In the genomic region with DNA sequence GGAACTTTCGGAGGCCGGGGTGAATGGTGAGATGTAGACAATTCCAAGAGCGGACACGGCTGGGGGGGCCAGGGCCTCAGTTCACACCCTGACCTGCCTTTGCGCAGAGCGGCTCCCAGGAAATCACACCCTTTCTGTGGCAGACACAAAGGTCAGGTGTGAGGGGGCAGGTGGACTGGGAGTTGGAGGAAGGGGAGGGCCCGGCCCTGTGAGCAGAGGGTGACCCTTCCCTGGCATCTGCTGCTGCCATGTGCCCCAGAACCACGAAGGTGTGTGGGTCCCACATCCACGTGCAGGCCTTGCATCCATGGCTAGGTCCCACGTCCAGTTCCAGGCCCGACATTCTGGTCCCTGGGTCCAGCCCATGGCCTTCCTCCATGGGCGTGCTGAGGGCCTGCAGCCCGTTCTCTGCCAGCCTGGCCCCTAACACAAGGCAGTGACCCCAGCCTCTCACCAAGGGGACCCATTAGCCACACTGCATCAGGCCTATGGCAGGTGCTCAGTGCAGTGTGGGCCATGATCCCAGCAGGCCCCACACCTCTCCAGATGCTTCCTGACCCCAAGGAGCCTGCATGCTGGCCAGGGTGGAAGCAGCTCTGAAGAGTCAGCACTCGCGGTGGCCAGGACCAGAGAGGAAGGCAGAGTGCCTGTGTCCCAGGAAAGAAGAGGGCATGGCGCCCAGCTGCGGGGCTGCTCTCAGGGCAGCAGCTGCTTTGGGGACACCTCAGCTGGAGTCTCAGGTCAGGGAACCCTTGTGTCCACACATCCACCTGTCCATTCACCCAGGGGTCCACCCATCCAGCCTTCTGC, we compare ENCODE assay signal across 23 cellular contexts. TPM values are rescaled to one million over a fixed set of nuclear protein-coding genes. Genes with fewer than 3 reads are reported as not detected.
DNase-seq lines count a peak whose midpoint lies in the region; ATAC-seq, FAIRE-seq and TF ChIP-seq lines count a peak whose summit lies in the region.
"Had no signal": no experiment of that assay in that cellular context is flagged by ENCODE, and none has a peak within 500 bp of the region (broad histone marks: within the 10 kb centered on the region; RNA-seq: fewer than 3 reads in every experiment).

No MANE protein-coding gene starts in this region.

- H4K5ac ChIP-seq in H1 (ENCODE audit: insufficient read length, low read depth, low read length): no peak overlapping the region

- H3K4ac ChIP-seq in H1 (replicated peaks; ENCODE audit: insufficient read length, low read depth, low read length): no peak overlapping the region

- no peak overlapping the region for H3K14ac ChIP-seq in H1 (ENCODE audit: insufficient read length)

- no peaks in the 10 kb centered on the region for H3K9me3 ChIP-seq in CD4-positive, alpha-beta T cell (ENCODE audit: control insufficient read depth, low read length)
- H3K9me3 ChIP-seq in H1 (ENCODE audit: insufficient read depth in 2 of 2, low read depth in 1 of 2, low read length in 1 of 2): no peaks in the 10 kb centered on the region
- H3K9me3 ChIP-seq: BE2C had no signal

- H3K9me3 Mint-ChIP-seq in CD4-positive, alpha-beta T cell: no peaks in the 10 kb centered on the region
- H3K9me3 Mint-ChIP-seq in stimulated activated memory B cell treated with anti-CD40 and anti-IgM and Interleukin-4, amounts not matched to agents 10 μg/mL and 1 μg/mL and 100 μg/mL, for 72 hours: peaks cover 3% of the 10 kb centered on the region
- H3K9me3 Mint-ChIP-seq: HFFc6 had no signal

- H3K36me3 ChIP-seq in H1 (ENCODE audit: control insufficient read depth in 2 of 4, insufficient read depth in 4 of 4, low read length in 3 of 4) (no peaks in the 10 kb centered on the region), brain microvascular endothelial cell (replicated peaks) (no peaks in the 10 kb centered on the region)
- H3K36me3 ChIP-seq: BE2C had no signal

- no peak overlapping the region for H4K8ac ChIP-seq in H1 (ENCODE audit: extremely low read depth, insufficient read depth, low read length)

- H4K20me1 ChIP-seq in H1 (replicated peaks in 1 of 2; ENCODE audit: control insufficient read depth in 1 of 2, insufficient read depth in 2 of 2, low read length in 2 of 2): peaks cover 0 to 2% of the 10 kb centered on the region in 2 experiments

- H3K4me1 Mint-ChIP-seq in CD4-positive, alpha-beta T cell (ENCODE audit: low read depth): peaks cover 6% of the 10 kb centered on the region
- H3K4me1 Mint-ChIP-seq in stimulated activated memory B cell treated with anti-CD40 and anti-IgM and Interleukin-4, amounts not matched to agents 10 μg/mL and 1 μg/mL and 100 μg/mL, for 72 hours: peaks cover 27% of the 10 kb centered on the region

- POLR2A ChIA-PET in CD4-positive, alpha-beta T cell (lab: Charles Lee): interaction anchor here (1.4 to 2.4 kb wide), 2 partner anchors 18 to 19 kb away, joined by 4 to 13 read pairs; a partner anchor contains a TSS
- POLR2A ChIA-PET in RWPE1 (lab: Yijun Ruan, JAX; ENCODE audit: low non-redundant PET) (no interaction called here), H1 (lab: Charles Lee; ENCODE audit: partially characterized antibody) (no interaction called here)

- H3K4me1 ChIP-seq in H1 (replicated peaks in 1 of 4; ENCODE audit: control insufficient read depth in 3 of 4, insufficient read depth in 4 of 4, low read length in 3 of 4): peaks cover 3 to 16% (median 9%) of the 10 kb centered on the region in 4 experiments

- no peak for TF ChIP-seq EP300 in H1 (IDR thresholded peaks at IDR 0.05; ENCODE audit: borderline replicate concordance in 1 of 2, low read depth in 2 of 2, low read length in 2 of 2)

- no peaks in the 10 kb centered on the region for H3K27me3 Mint-ChIP-seq in CD4-positive, alpha-beta T cell
- no peaks in the 10 kb centered on the region for H3K27me3 Mint-ChIP-seq in stimulated activated memory B cell treated with anti-CD40 and anti-IgM and Interleukin-4, amounts not matched to agents 10 μg/mL and 1 μg/mL and 100 μg/mL, for 72 hours
- H3K27me3 Mint-ChIP-seq: CD4-positive, CD25-positive, alpha-beta regulatory T cell had no signal

- H3K23ac ChIP-seq in H1 (ENCODE audit: insufficient read length): no peak overlapping the region

- no peak overlapping the region for H3K56ac ChIP-seq in H1 (replicated peaks; ENCODE audit: insufficient read length, low read depth, low read length)

- H2BK12ac ChIP-seq in H1 (ENCODE audit: low read depth, low read length): no peak overlapping the region

- no peak overlapping the region for H4K91ac ChIP-seq in H1 (replicated peaks; ENCODE audit: insufficient read length, low read length)

- no peak overlapping the region for H2BK120ac ChIP-seq in H1 (replicated peaks; ENCODE audit: low read depth, low read length)

- DNase-seq in CD4-positive, alpha-beta T cell: no peak
- DNase-seq in RWPE1 (ENCODE audit: low spot score): no peak
- no peak for DNase-seq in H1 (ENCODE audit: low read depth in 1 of 2, low spot score in 2 of 2)
- no peak for DNase-seq in stimulated activated CD4-positive, alpha-beta T cell treated with anti-CD3 and anti-CD28 coated beads, Interleukin-4, amount 100 ng/mL, for 1 hour
- DNase-seq in brain microvascular endothelial cell: no peak
- DNase-seq in hippocampal formation (lab: John Stamatoyannopoulos, UW): no peak
- DNase-seq: BE2C; C1 segment of cervical spinal cord; Caco-2; CD4-positive, CD25-positive, alpha-beta regulatory T cell; DMS153; DMS79; GDM1; H7; HFFc6 had no signal

- intact Hi-C loops in CD4-positive, alpha-beta T cell (cut with DNase I, micrococcal nuclease): no loop called here

- in situ Hi-C loops in brain microvascular endothelial cell (cut with HindIII; ENCODE audit: low pct_ligation_motif_present, low sequenced_read_pairs): no loop called here

- no peaks in the 10 kb centered on the region for H3K79me1 ChIP-seq in H1 (ENCODE audit: low read depth, low read length)

- WGBS in H1 (ENCODE audit: extremely low coverage in 1 of 2, insufficient coverage in 1 of 2, insufficient read length in 1 of 2, insufficient replicate concordance in 2 of 2, low coverage in 1 of 2, low lambda C conversion rate in 2 of 2, missing lambda C conversion rate in 1 of 2), 2 experiments: 92% methylated on average over 17 of the region's 17 CpGs; no CpG with 5 or more reads in 1 of the 2 experiments

- H3K18ac ChIP-seq in H1 (ENCODE audit: extremely low read depth, low read length): no peak overlapping the region

- no peaks in the 10 kb centered on the region for H3K27me3 ChIP-seq in CD4-positive, alpha-beta T cell (ENCODE audit: control insufficient read depth, insufficient read depth, low read length)
- no peaks in the 10 kb centered on the region; a peak in 1 of 7 replicates for H3K27me3 ChIP-seq in H1 (replicated peaks in 1 of 4; ENCODE audit: control insufficient read depth in 3 of 4, extremely low read depth in 1 of 4, insufficient read depth in 3 of 4, low read length in 3 of 4)
- H3K27me3 ChIP-seq in brain microvascular endothelial cell (replicated peaks): no peaks in the 10 kb centered on the region
- H3K27me3 ChIP-seq: BE2C had no signal

- H3K4me3 ChIP-seq in H1 (ENCODE audit: extremely low read depth in 1 of 4, insufficient read depth in 2 of 4, low read depth in 3 of 4, low read length in 4 of 4): no peak overlapping the region
- H3K4me3 ChIP-seq in brain microvascular endothelial cell (ENCODE audit: low read depth, low read length): no peak overlapping the region
- H3K4me3 ChIP-seq: GM23338, K562 had no signal

- no peak overlapping the region for H3K4me3 Mint-ChIP-seq in CD4-positive, alpha-beta T cell
- no peak overlapping the region for H3K4me3 Mint-ChIP-seq in stimulated activated memory B cell treated with anti-CD40 and anti-IgM and Interleukin-4, amounts not matched to agents 10 μg/mL and 1 μg/mL and 100 μg/mL, for 72 hours
- H3K4me3 Mint-ChIP-seq: GM23338, HFFc6 had no signal

- no peak overlapping the region for H2AFZ ChIP-seq in H1 (ENCODE audit: low read length)
- H2AFZ ChIP-seq: GM23338 had no signal

- H3K36me3 Mint-ChIP-seq in CD4-positive, alpha-beta T cell (ENCODE audit: low read depth): no peaks in the 10 kb centered on the region
- peaks cover 8% of the 10 kb centered on the region for H3K36me3 Mint-ChIP-seq in stimulated activated memory B cell treated with anti-CD40 and anti-IgM and Interleukin-4, amounts not matched to agents 10 μg/mL and 1 μg/mL and 100 μg/mL, for 72 hours
- H3K36me3 Mint-ChIP-seq: CD4-positive, CD25-positive, alpha-beta regulatory T cell had no signal

- H3K79me2 ChIP-seq in H1 (ENCODE audit: control insufficient read depth in 1 of 2, insufficient read depth in 2 of 2, low read length in 2 of 2): no peaks in the 10 kb centered on the region

- ATAC-seq in CD4-positive, alpha-beta T cell (ENCODE audit: poor library complexity): no peak
- no peak for ATAC-seq in stimulated activated memory B cell treated with anti-CD40 and anti-IgM and Interleukin-4, amounts not matched to agents 10 μg/mL and 1 μg/mL and 100 μg/mL, for 72 hours
- no peak for ATAC-seq in HG03095 (IDR thresholded peaks at IDR 0.05; ENCODE audit: unreplicated experiment)
- ATAC-seq: GM23338, HCT116, K562 had no signal

- H2BK15ac ChIP-seq in H1 (ENCODE audit: low read length): 0 out of 2 replicates have a peak overlapping the region, but pooled peaks have one; percentile 13

- 0 out of 2 replicates have a peak overlapping the region, but pooled peaks have one; percentile 82 for H2AK5ac ChIP-seq in H1 (ENCODE audit: low read depth, low read length)

- no peak for TF ChIP-seq RAD21 in H1 (IDR thresholded peaks at IDR 0.05 in 1 of 2, conservative IDR thresholded peaks at IDR 0.05 in 1 of 2; ENCODE audit: low read depth in 2 of 2, low read length in 2 of 2)

- no peak overlapping the region for H2BK5ac ChIP-seq in H1 (ENCODE audit: low read depth, low read length)

- no peak for FAIRE-seq in H1 (lab: Jason Lieb, UNC)
- FAIRE-seq: D721Med, GM12892, GM18507, K562 had no signal

- H3K9ac ChIP-seq in H1 (replicated peaks in 1 of 4; ENCODE audit: extremely low read depth in 1 of 4, low read depth in 3 of 4, low read length in 3 of 4): no peak overlapping the region

- 0 out of 2 replicates have a peak overlapping the region, but pooled peaks have one; percentile 13 for H2BK20ac ChIP-seq in H1 (ENCODE audit: low read length)

- H3K27ac Mint-ChIP-seq in CD4-positive, alpha-beta T cell: peak overlapping the region; percentile 63
- H3K27ac Mint-ChIP-seq in stimulated activated memory B cell treated with anti-CD40 and anti-IgM and Interleukin-4, amounts not matched to agents 10 μg/mL and 1 μg/mL and 100 μg/mL, for 72 hours: peak overlapping the region; percentile 52
- H3K27ac Mint-ChIP-seq: GM23338, HFFc6 had no signal

- no peak overlapping the region for H3K27ac ChIP-seq in CD4-positive, alpha-beta T cell (ENCODE audit: low read depth, low read length)
- peak overlapping the region; percentile 12; the same call in 1 of the 2 replicates for H3K27ac ChIP-seq in RWPE1
- H3K27ac ChIP-seq in H1 (ENCODE audit: low read depth, low read length): no peak overlapping the region
- H3K27ac ChIP-seq in brain microvascular endothelial cell: no peak overlapping the region

- CTCF ChIA-PET in CD4-positive, alpha-beta T cell (lab: Charles Lee): no interaction called here
- CTCF ChIA-PET in RWPE1 (lab: Yijun Ruan, JAX): no interaction called here
- CTCF ChIA-PET in H1 (lab: Charles Lee; ENCODE audit: partially characterized antibody): no interaction called here

- peaks cover 3% of the 10 kb centered on the region; the same call in 1 of the 2 replicates for H3K23me2 ChIP-seq in H1 (ENCODE audit: low read depth, low read length)

- no peak for TF ChIP-seq POLR2A in H1 (IDR thresholded peaks at IDR 0.05; ENCODE audit: control extremely low read depth in 1 of 2, low read depth in 2 of 2, low read length in 2 of 2)

- H3K4me2 ChIP-seq in H1 (ENCODE audit: insufficient read depth in 1 of 2, low read depth in 2 of 2, low read length in 2 of 2): no peak overlapping the region
- H3K4me2 ChIP-seq: GM23338 had no signal

- no peak for TF ChIP-seq CTCF in CD4-positive, alpha-beta T cell (IDR thresholded peaks at IDR 0.05)
- TF ChIP-seq CTCF in RWPE1 (conservative IDR thresholded peaks at IDR 0.05; ENCODE audit: low read depth) (no peak), H1 (IDR thresholded peaks at IDR 0.05; ENCODE audit: control extremely low read depth in 1 of 3, insufficient read depth in 1 of 3, low read depth in 1 of 3, low read length in 3 of 3) (no peak), brain microvascular endothelial cell (IDR thresholded peaks at IDR 0.05; ENCODE audit: low read depth, low read length, missing control alignments) (no peak)

RNA-seq across cellular contexts. Expression of a gene that starts 18.9 kb away (rescaled TPM):
- total RNA-seq in CD4-positive, alpha-beta T cell: 100 to 1,000 TPM; 224 to 230 TPM
- total RNA-seq in H1 (2021; fragmentation: NEBNext Ultra II Directional; extraction: Animal tissue kit (Norgen Biotek cat#: 25700)): 30.0 and 31.2 TPM in 2 replicates
- polyA plus RNA-seq in H1 (2011; rRNA removed): 22.6 and 40.2 TPM in 2 replicates
- polyA plus RNA-seq in H1 (2011; cell fraction: cytosol; rRNA removed): 20.5 TPM
- polyA plus RNA-seq in H1 (2011; cell fraction: nucleus; rRNA removed): 43.4 TPM
- polyA plus RNA-seq in H1 (2012, experiment 1 of 2): 16.0 to 28.8 TPM (median 24.5 TPM) in 4 replicates
- 23.8 TPM for polyA plus RNA-seq in H1 (2012, experiment 2 of 2)
- polyA plus RNA-seq in H1 (2013, experiment 1 of 2): 20.9 TPM
- polyA plus RNA-seq in H1 (2013, experiment 2 of 2): 21.1 TPM
- 3.8 and 3.9 TPM in 2 replicates for polyA minus RNA-seq in H1 (2011; rRNA and poly(A)+ RNA removed)
- 17.7 TPM for polyA minus RNA-seq in H1 (2011; cell fraction: cytosol; rRNA and poly(A)+ RNA removed)
- polyA minus RNA-seq in H1 (2011; cell fraction: nucleus; rRNA and poly(A)+ RNA removed): 20.5 TPM

RNA-seq across cellular contexts. Expression of a gene that starts 23.3 kb away (rescaled TPM):
- 10 to 100 TPM; 21.2 to 23.3 TPM for total RNA-seq in CD4-positive, alpha-beta T cell
- total RNA-seq in H1 (2021; fragmentation: NEBNext Ultra II Directional; extraction: Animal tissue kit (Norgen Biotek cat#: 25700)): 36.6 and 39.4 TPM in 2 replicates
- 24.5 and 34.3 TPM in 2 replicates for polyA plus RNA-seq in H1 (2011; rRNA removed)
- polyA plus RNA-seq in H1 (2011; cell fraction: cytosol; rRNA removed): 35.6 TPM
- 52.5 TPM for polyA plus RNA-seq in H1 (2011; cell fraction: nucleus; rRNA removed)
- 19.3 to 35.8 TPM (median 34.6 TPM) in 4 replicates for polyA plus RNA-seq in H1 (2012, experiment 1 of 2)
- polyA plus RNA-seq in H1 (2012, experiment 2 of 2): 23.7 TPM
- 24.9 TPM for polyA plus RNA-seq in H1 (2013, experiment 1 of 2)
- 26.3 TPM for polyA plus RNA-seq in H1 (2013, experiment 2 of 2)
- 6.1 and 8.2 TPM in 2 replicates for polyA minus RNA-seq in H1 (2011; rRNA and poly(A)+ RNA removed)
- polyA minus RNA-seq in H1 (2011; cell fraction: cytosol; rRNA and poly(A)+ RNA removed): 8.7 TPM
- polyA minus RNA-seq in H1 (2011; cell fraction: nucleus; rRNA and poly(A)+ RNA removed): 8.0 TPM

RNA-seq across cellular contexts. Expression of a gene that starts 23.5 kb away (rescaled TPM):
- 10 to 100 TPM; 13.5 to 14.6 TPM for total RNA-seq in CD4-positive, alpha-beta T cell
- total RNA-seq in H1 (2021; fragmentation: NEBNext Ultra II Directional; extraction: Animal tissue kit (Norgen Biotek cat#: 25700)): 22.5 and 25.0 TPM in 2 replicates
- polyA plus RNA-seq in H1 (2011; rRNA removed): 13.4 and 24.1 TPM in 2 replicates
- polyA plus RNA-seq in H1 (2011; cell fraction: cytosol; rRNA removed): 16.1 TPM
- polyA plus RNA-seq in H1 (2011; cell fraction: nucleus; rRNA removed): 28.5 TPM
- 14.6 to 25.7 TPM (median 22.3 TPM) in 4 replicates for polyA plus RNA-seq in H1 (2012, experiment 1 of 2)
- 19.9 TPM for polyA plus RNA-seq in H1 (2012, experiment 2 of 2)
- polyA plus RNA-seq in H1 (2013, experiment 1 of 2): 23.8 TPM
- polyA plus RNA-seq in H1 (2013, experiment 2 of 2): 25.7 TPM
- polyA minus RNA-seq in H1 (2011; rRNA and poly(A)+ RNA removed): 20.3 and 23.2 TPM in 2 replicates
- polyA minus RNA-seq in H1 (2011; cell fraction: cytosol; rRNA and poly(A)+ RNA removed): 11.2 TPM
- 7.9 TPM for polyA minus RNA-seq in H1 (2011; cell fraction: nucleus; rRNA and poly(A)+ RNA removed)
